ENCODE assay signal across 9 cellular contexts in genomic region chr2:68357608-68358337, GRCh38. TPM values are rescaled to one million over a fixed set of nuclear protein-coding genes. Genes with fewer than 3 reads are reported as not detected.
DNase-seq lines count a peak whose midpoint lies in the region; ATAC-seq, FAIRE-seq and TF ChIP-seq lines count a peak whose summit lies in the region.
"Had no signal": no experiment of that assay in that cellular context is flagged by ENCODE, and none has a peak within 500 bp of the region (broad histone marks: within the 10 kb centered on the region; RNA-seq: fewer than 3 reads in every experiment).

No MANE protein-coding gene starts in this region.

- ATAC-seq in GM18519 (IDR thresholded peaks at IDR 0.05; ENCODE audit: low FRiP score, unreplicated experiment): peak; percentile 50
- ATAC-seq in HG02938 (IDR thresholded peaks at IDR 0.05; ENCODE audit: unreplicated experiment): peak; percentile 47
- ATAC-seq in K562: peak; percentile 95
- ATAC-seq in HG03097 (IDR thresholded peaks at IDR 0.05; ENCODE audit: low FRiP score, unreplicated experiment): no peak

- peak overlapping the region; percentile 28; the same call in 1 of the 2 replicates for H3K4me2 ChIP-seq in K562 (ENCODE audit: insufficient read depth, low read length)

- H3K9me3 ChIP-seq in K562 (replicated peaks; ENCODE audit: control insufficient read depth, insufficient read depth, low read depth, low read length): no peaks in the 10 kb centered on the region

- POLR2A ChIA-PET in K562 (lab: Yijun Ruan, JAX): interaction anchor here (0.8 to 1.0 kb wide), 3 partner anchors 9 to 84 kb away, joined by 3 read pairs; no protein-coding TSS in a partner anchor

- in situ Hi-C loops in K562 (cut with MboI): no loop called here

- H3K36me3 ChIP-seq in K562 (ENCODE audit: control insufficient read depth, insufficient read depth, low read length): no peaks in the 10 kb centered on the region

- DNase-seq in AML-193 (lab: John Stamatoyannopoulos, UW): peak; percentile 66 to 76
- peak; percentile 23 for DNase-seq in NCI-H2227 treated with DMSO at 0.1 percent for 48 hours (lab: John Stamatoyannopoulos, UW)
- DNase-seq in K562 (ENCODE audit: extremely low read depth in 1 of 4, low spot score in 3 of 4): peak in 3 of 4 experiments; percentile 21 to 81 (median 67)
- DNase-seq in left kidney (ENCODE audit: low read depth, low spot score): peak; percentile 43
- DNase-seq in HK-2 (ENCODE audit: unreplicated experiment): no peak

- peak overlapping the region; percentile 82 for H2AFZ ChIP-seq in K562 (ENCODE audit: low read depth, low read length)

- H3K9ac ChIP-seq in K562 (ENCODE audit: insufficient read depth in 1 of 2, low read depth in 2 of 2, low read length in 2 of 2): no peak overlapping the region

- TF ChIP-seq CTCF in K562 (IDR thresholded peaks at IDR 0.05 in 2 of 3, conservative IDR thresholded peaks at IDR 0.05 in 1 of 3; ENCODE audit: insufficient read depth in 2 of 3, low read depth in 1 of 3, low read length in 3 of 3): peak; percentile 77 to 89 (median 82)

- intact Hi-C loops in K562 (cut with micrococcal nuclease): loop anchor here (1.0 to 5.0 kb wide), 3 partner anchors 65 to 235 kb away; partner anchors contain the start of gene PPP3R1

- FAIRE-seq in K562 (lab: Jason Lieb, UNC): peak; percentile 81

- H3K4me1 ChIP-seq in K562 (replicated peaks in 1 of 2; ENCODE audit: control insufficient read depth in 2 of 2, insufficient read depth in 2 of 2, low read length in 2 of 2): peaks cover 0 to 13% of the 10 kb centered on the region in 2 experiments; a peak in 4 of 5 replicates

- H3K4me3 ChIP-seq in K562: no peak overlapping the region

- H3K27ac ChIP-seq in K562 (ENCODE audit: extremely low read depth, low read depth, low read length): no peak overlapping the region

- no peaks in the 10 kb centered on the region for H3K27me3 ChIP-seq in K562 (ENCODE audit: control insufficient read depth in 2 of 2, insufficient read depth in 2 of 2, low read length in 2 of 2)

- TF ChIP-seq RAD21 in K562 (CRISPR knock-in tag; conservative IDR thresholded peaks at IDR 0.05 in 1 of 2, IDR thresholded peaks at IDR 0.05 in 1 of 2): peak; percentile 81 to 87

- no peaks in the 10 kb centered on the region for H4K20me1 ChIP-seq in K562 (replicated peaks; ENCODE audit: control insufficient read depth, insufficient read depth, low read length)

- 45% methylated on average over 6 of the region's 6 CpGs for WGBS in K562 (ENCODE audit: insufficient coverage, low coverage, missing lambda C conversion rate)

- no peaks in the 10 kb centered on the region for H3K79me2 ChIP-seq in K562 (ENCODE audit: control insufficient read depth, insufficient read depth, low read length)

- TF ChIP-seq POLR2A in K562 (conservative IDR thresholded peaks at IDR 0.05): no peak

- TF ChIP-seq EP300 in K562 (IDR thresholded peaks at IDR 0.05; ENCODE audit: low read length): no peak

- CTCF ChIA-PET in K562 (lab: Yijun Ruan, JAX; ENCODE audit: low intra/inter-chr PET ratio): interaction anchor here (1.0 to 1.2 kb wide), 2 partner anchors 84 to 238 kb away, joined by 3 read pairs; no protein-coding TSS in a partner anchor

- BruUV-seq in K562 (replicated peaks; lab: Mats Ljungman, UMichigan): no TSS peak

- H3K9me1 ChIP-seq in K562 (ENCODE audit: control insufficient read depth, insufficient read depth, low read length): no peaks in the 10 kb centered on the region

TF ChIP-seq in K562, 482 proteins besides CTCF, POLR2A, EP300 and RAD21 (continues in another document):
- TF ChIP-seq POLR2H (tag; IDR thresholded peaks at IDR 0.05; ENCODE audit: low read depth) (no peak), PTRF (tag; IDR thresholded peaks at IDR 0.05) (no peak), ARID4B (CRISPR knock-in tag; IDR thresholded peaks at IDR 0.05) (no peak), ZNF174 (CRISPR knock-in tag; IDR thresholded peaks at IDR 0.05) (no peak), BRF2 (IDR thresholded peaks at IDR 0.05; ENCODE audit: borderline replicate concordance, insufficient read depth, insufficient read length) (no peak), LCOR (CRISPR knock-in tag; IDR thresholded peaks at IDR 0.05) (0 out of 2 replicates have a peak, but pooled peaks have one; percentile 22), THAP7 (CRISPR knock-in tag; IDR thresholded peaks at IDR 0.05) (no peak)

RNA-seq across cellular contexts. Expression of gene PLEK, which starts 7.3 kb away (rescaled TPM):
- total RNA-seq in K562 (2011; cell fraction: chromatin; rRNA removed; ENCODE audit: low replicate concordance): not detected in 2 replicates
- total RNA-seq in K562 (2011; cell fraction: nucleolus; rRNA removed): not detected in 2 replicates
- not detected in 2 replicates for total RNA-seq in K562 (2011; cell fraction: nucleoplasm; rRNA removed)
- total RNA-seq in K562 (2014; rRNA removed) (0.12 and 0.27 TPM in 2 replicates), K562 (2014; rRNA removed; fragmentation: Illumina TruSeq; extraction: Trizol) (0.22 and 0.36 TPM in 2 replicates), K562 (2015; rRNA removed; fragmentation: Illumina TruSeq; extraction: Trizol) (1.2 and 1.3 TPM in 2 replicates), K562 (2021) (0.33 and 0.56 TPM in 2 replicates)
- polyA plus RNA-seq in K562 (2011; rRNA removed) (0.14 TPM in 1 of 2 replicates, not detected in the other), K562 (2014; fragmentation: Illumina TruSeq; extraction: Trizol) (0.36 and 0.43 TPM in 2 replicates), K562 (2014; fragmentation: Nextera tagmentation; extraction: Ambion mirVana) (under 1 TPM; 0.49 to 0.55 TPM), K562 (2014; rRNA removed) (0.11 and 0.66 TPM in 2 replicates)
- polyA plus RNA-seq in K562 (2011; cell fraction: cytosol; rRNA removed): 0.04 TPM in 2 replicates
- polyA plus RNA-seq in K562 (2011; cell fraction: nucleus; rRNA removed): 0.14 TPM in 2 replicates
- 0.46 and 3.3 TPM in 2 replicates for polyA plus RNA-seq in K562 (2012)
- polyA minus RNA-seq in K562 (2011; rRNA and poly(A)+ RNA removed): 0.06 and 0.07 TPM in 2 replicates
- polyA minus RNA-seq in K562 (2011; cell fraction: cytosol; rRNA and poly(A)+ RNA removed): not detected in 2 replicates
- polyA minus RNA-seq in K562 (2011; cell fraction: nucleus; rRNA and poly(A)+ RNA removed): not detected in 2 replicates

RNA-seq across cellular contexts. Expression of gene CNRIP1, which starts 38.0 kb away (rescaled TPM):
- total RNA-seq in K562 (2011; cell fraction: chromatin; rRNA removed; ENCODE audit: low replicate concordance): 0.42 and 1.1 TPM in 2 replicates
- total RNA-seq in K562 (2011; cell fraction: nucleolus; rRNA removed): 0.83 and 1.2 TPM in 2 replicates
- 0.51 and 1.5 TPM in 2 replicates for total RNA-seq in K562 (2011; cell fraction: nucleoplasm; rRNA removed)
- total RNA-seq in K562 (2014; rRNA removed) (0.59 and 1.6 TPM in 2 replicates), K562 (2014; rRNA removed; fragmentation: Illumina TruSeq; extraction: Trizol) (1.1 TPM in 2 replicates), K562 (2015; rRNA removed; fragmentation: Illumina TruSeq; extraction: Trizol) (1.3 and 1.8 TPM in 2 replicates), K562 (2021) (1.3 and 1.6 TPM in 2 replicates)
- polyA plus RNA-seq in K562 (2011; rRNA removed) (0.30 and 1.9 TPM in 2 replicates), K562 (2014; fragmentation: Illumina TruSeq; extraction: Trizol) (1.0 and 2.1 TPM in 2 replicates), K562 (2014; fragmentation: Nextera tagmentation; extraction: Ambion mirVana) (1 to 10 TPM; 1.3 to 1.6 TPM), K562 (2014; rRNA removed) (1.3 and 1.5 TPM in 2 replicates)
- 0.22 and 1.1 TPM in 2 replicates for polyA plus RNA-seq in K562 (2011; cell fraction: cytosol; rRNA removed)
- polyA plus RNA-seq in K562 (2011; cell fraction: nucleus; rRNA removed): 0.10 and 1.9 TPM in 2 replicates
- polyA plus RNA-seq in K562 (2012): 3.5 and 4.2 TPM in 2 replicates
- 0.30 and 0.67 TPM in 2 replicates for polyA minus RNA-seq in K562 (2011; rRNA and poly(A)+ RNA removed)
- polyA minus RNA-seq in K562 (2011; cell fraction: cytosol; rRNA and poly(A)+ RNA removed): 1.8 TPM in 1 of 2 replicates, not detected in the other
- 0.56 and 1.2 TPM in 2 replicates for polyA minus RNA-seq in K562 (2011; cell fraction: nucleus; rRNA and poly(A)+ RNA removed)
- polyA plus RNA-seq: immature natural killer cell had no signal
